15 cellular contexts compared by ENCODE assay signal in genomic region chr18:9178557-9178956, GRCh38. TPM values are rescaled to one million over a fixed set of nuclear protein-coding genes. Genes with fewer than 3 reads are reported as not detected.
DNase-seq lines count a peak whose midpoint lies in the region; ATAC-seq and TF ChIP-seq lines count a peak whose summit lies in the region.
"Had no signal": no experiment of that assay in that cellular context is flagged by ENCODE, and none has a peak within 500 bp of the region (broad histone marks: within the 10 kb centered on the region; RNA-seq: fewer than 3 reads in every experiment).

No MANE protein-coding gene starts in this region.

- DNase-seq in natural killer cell (no peak), GM23248 (peak; percentile 7), foreskin fibroblast (peak; percentile 3 to 14), adrenal gland (no peak), NCI-H2081 treated with DMSO at 0.1 percent for 48 hours (lab: John Stamatoyannopoulos, UW) (no peak)
- DNase-seq in natural killer cell treated with Interleukin-12 subunit alpha and Interleukin-12 subunit beta and Interleukin-15 and Interleukin-18, amount 100 ng/mL, for 72 hours (ENCODE audit: low spot score) = no peak
- DNase-seq in stimulated activated naive CD4-positive, alpha-beta T cell treated with Interleukin-2 at 50 U/mL for 16 hours (lab: John Stamatoyannopoulos, UW) = no peak
- DNase-seq: ACHN; Calu3; CD4-positive, alpha-beta T cell; DMS79; GDM1 had no signal

- peak overlapping the region; percentile 2 to 43 for H3K27ac Mint-ChIP-seq in natural killer cell
- peak overlapping the region in 1 of 2 donors; percentile 45 for H3K27ac Mint-ChIP-seq in natural killer cell treated with Interleukin-12 subunit alpha and Interleukin-12 subunit beta and Interleukin-15 and Interleukin-18, amount 100 ng/mL, for 72 hours

- no peak overlapping the region for H3K4me3 ChIP-seq in GM23248
- H3K4me3 ChIP-seq in foreskin fibroblast (ENCODE audit: low read depth in 1 of 2, low read length in 2 of 2) = no peak overlapping the region
- H3K4me3 ChIP-seq in adrenal gland = no peak overlapping the region
- H3K4me3 ChIP-seq: BLaER1 treated with 17β-estradiol and CSF1 and Interleukin-3, amounts not matched to agents 10 nM and 100 nM; K562 had no signal

- intact Hi-C loops in natural killer cell (cut with micrococcal nuclease) = no loop called here
- intact Hi-C loops in adrenal gland (cut with DNase I) = no loop called here

- no peak overlapping the region for H3K4me3 Mint-ChIP-seq in natural killer cell
- H3K4me3 Mint-ChIP-seq in natural killer cell treated with Interleukin-12 subunit alpha and Interleukin-12 subunit beta and Interleukin-15 and Interleukin-18, amount 100 ng/mL, for 72 hours = no peak overlapping the region

- H3K36me3 Mint-ChIP-seq in natural killer cell = no peaks in the 10 kb centered on the region
- peaks cover 16% of the 10 kb centered on the region for H3K36me3 Mint-ChIP-seq in natural killer cell treated with Interleukin-12 subunit alpha and Interleukin-12 subunit beta and Interleukin-15 and Interleukin-18, amount 100 ng/mL, for 72 hours

- no peak for TF ChIP-seq CTCF in natural killer cell (IDR thresholded peaks at IDR 0.05)
- no peak for TF ChIP-seq CTCF in foreskin fibroblast (IDR thresholded peaks at IDR 0.05; ENCODE audit: low read depth, low read length)
- TF ChIP-seq CTCF in adrenal gland (IDR thresholded peaks at IDR 0.05) = no peak

- no peak overlapping the region for H3K4me2 ChIP-seq in GM23248 (ENCODE audit: unreplicated experiment)
- H3K4me2 ChIP-seq: BLaER1 treated with 17β-estradiol and CSF1 and Interleukin-3, amounts not matched to agents 10 nM and 100 nM had no signal

- no peak for ATAC-seq in natural killer cell
- ATAC-seq in natural killer cell treated with Interleukin-12 subunit alpha and Interleukin-12 subunit beta and Interleukin-15 and Interleukin-18, amount 100 ng/mL, for 72 hours = no peak
- ATAC-seq: HCT116, K562 had no signal

- H3K9me2 ChIP-seq in GM23248 (ENCODE audit: insufficient read depth) = no peaks in the 10 kb centered on the region

- no peaks in the 10 kb centered on the region for H3K27me3 Mint-ChIP-seq in natural killer cell (ENCODE audit: low read depth in 2 of 2)
- H3K27me3 Mint-ChIP-seq in natural killer cell treated with Interleukin-12 subunit alpha and Interleukin-12 subunit beta and Interleukin-15 and Interleukin-18, amount 100 ng/mL, for 72 hours = no peaks in the 10 kb centered on the region
- H3K27me3 Mint-ChIP-seq: CD4-positive, alpha-beta T cell had no signal

- WGBS in GM23248 (ENCODE audit: low coverage in 1 of 2, low lambda C conversion rate in 2 of 2, missing lambda C conversion rate in 2 of 2), 2 experiments = 100% methylated on average over 1 of the region's 1 CpG
- WGBS in adrenal gland, 4 donors = 92 to 98% (median 97%) methylated on average over 1 of the region's 1 CpG

- H3K79me2 ChIP-seq in GM23248 (ENCODE audit: insufficient read depth) = peaks cover 100% of the 10 kb centered on the region

- TF ChIP-seq POLR2A in adrenal gland (IDR thresholded peaks at IDR 0.05) = no peak

- H3F3A ChIP-seq in GM23248 (ENCODE audit: insufficient read depth) = no peaks in the 10 kb centered on the region

- H2AFZ ChIP-seq in GM23248 = no peak overlapping the region

- H3K27me3 ChIP-seq in GM23248 (replicated peaks; ENCODE audit: insufficient read depth) = no peaks in the 10 kb centered on the region
- no peaks in the 10 kb centered on the region for H3K27me3 ChIP-seq in adrenal gland
- H3K27me3 ChIP-seq: BLaER1 treated with 17β-estradiol and CSF1 and Interleukin-3, amounts not matched to agents 10 nM and 100 nM had no signal

- H3K27ac ChIP-seq in GM23248 (no peak overlapping the region), adrenal gland (no peak overlapping the region)
- H3K27ac ChIP-seq: BLaER1 treated with 17β-estradiol and CSF1 and Interleukin-3, amounts not matched to agents 10 nM and 100 nM had no signal

- H3K9ac ChIP-seq in GM23248 = no peak overlapping the region
- H3K9ac ChIP-seq: BLaER1 treated with 17β-estradiol and CSF1 and Interleukin-3, amounts not matched to agents 10 nM and 100 nM had no signal

- peaks cover 14% of the 10 kb centered on the region; the same call in 1 of the 2 replicates for H4K20me1 ChIP-seq in GM23248 (ENCODE audit: insufficient read depth)

- in situ Hi-C loops in GM23248 (cut with MboI) = no loop called here

- H3K9me3 ChIP-seq in GM23248 (ENCODE audit: low read depth) (no peaks in the 10 kb centered on the region), adrenal gland (replicated peaks in 1 of 3) (no peaks in the 10 kb centered on the region)

- peaks cover 10% of the 10 kb centered on the region; the same call in 1 of the 2 replicates for H3K4me1 ChIP-seq in GM23248 (ENCODE audit: insufficient read depth)
- peaks cover 0 to 31% of the 10 kb centered on the region in 2 donors for H3K4me1 ChIP-seq in adrenal gland (replicated peaks in 1 of 2)

- peaks cover 5% of the 10 kb centered on the region; the same call in 1 of the 2 replicates for H3K36me3 ChIP-seq in GM23248 (ENCODE audit: low read depth)
- no peaks in the 10 kb centered on the region for H3K36me3 ChIP-seq in adrenal gland (replicated peaks in 1 of 2)

- H3K9me3 Mint-ChIP-seq in natural killer cell = no peaks in the 10 kb centered on the region
- H3K9me3 Mint-ChIP-seq in natural killer cell treated with Interleukin-12 subunit alpha and Interleukin-12 subunit beta and Interleukin-15 and Interleukin-18, amount 100 ng/mL, for 72 hours = no peaks in the 10 kb centered on the region
- H3K9me3 Mint-ChIP-seq: CD4-positive, alpha-beta T cell had no signal

- H3K4me1 Mint-ChIP-seq in natural killer cell = peaks cover 46 to 65% of the 10 kb centered on the region in 2 donors
- H3K4me1 Mint-ChIP-seq in natural killer cell treated with Interleukin-12 subunit alpha and Interleukin-12 subunit beta and Interleukin-15 and Interleukin-18, amount 100 ng/mL, for 72 hours (ENCODE audit: low read depth in 2 of 2) = peaks cover 40 to 52% of the 10 kb centered on the region in 2 donors

RNA-seq across cellular contexts. Expression of gene ANKRD12, which starts 42.0 kb away (rescaled TPM):
- total RNA-seq in natural killer cell = 100 to 1,000 TPM; 136 to 148 (median 141) TPM
- total RNA-seq in natural killer cell treated with Interleukin-12 subunit alpha and Interleukin-12 subunit beta and Interleukin-15 and Interleukin-18, amount 100 ng/mL, for 72 hours = 100 to 1,000 TPM; 133 to 174 TPM
- 16.5 and 29.6 TPM in 2 replicates for total RNA-seq in GM23248 (2014; rRNA removed; shearing (Covaris generic))
- 30.4 and 34.8 TPM in 2 replicates for polyA plus RNA-seq in GM23248 (2016; fragmentation: Nextera tagmentation; extraction: Ambion mirVana)
- 10 to 100 TPM; 19.4 to 56.8 (median 41.1) TPM for total RNA-seq in adrenal gland
- polyA plus RNA-seq in adrenal gland = 10 to 100 TPM; 14.1 to 91.2 (median 21.2) TPM

Comparison
In these comparisons a context has a peak if more than half of its experiments do, and no peak if none do; other contexts are left out.
1. DNase-seq: peak in GM23248 (single experiment) and foreskin fibroblast (2 of 2); none in natural killer cell (single experiment), natural killer cell treated with Interleukin-12 subunit alpha and Interleukin-12 subunit beta and Interleukin-15 and Interleukin-18, amount 100 ng/mL, for 72 hours (single experiment), stimulated activated naive CD4-positive, alpha-beta T cell treated with Interleukin-2 at 50 U/mL for 16 hours (single experiment), adrenal gland (0 of 7) and NCI-H2081 treated with DMSO at 0.1 percent for 48 hours (single experiment).